8 cellular contexts compared by ENCODE assay signal in genomic region chr19:10580979-10581631, GRCh38. TPM values are rescaled to one million over a fixed set of nuclear protein-coding genes. Genes with fewer than 3 reads are reported as not detected.
A peak's percentile ranks its signal among the peaks of the same experiment; 100 is the strongest.
DNase-seq lines count a peak whose midpoint lies in the region; ATAC-seq lines count a peak whose summit lies in the region.

No MANE protein-coding gene starts in this region.

- DNase-seq in Ammon's horn (ENCODE audit: low spot score): peak; percentile 95
- peak; percentile 85 for DNase-seq in HCEC 1CT
- DNase-seq in NCI-H446 treated with DMSO at 0.1 percent for 48 hours (lab: John Stamatoyannopoulos, UW): peak; percentile 90
- DNase-seq in activated CD4-positive, CD25-positive, alpha-beta regulatory T cell treated with anti-CD3 and anti-CD28 coated beads, Interleukin-2, amount 50 U/mL, for 72 hours: peak; percentile 91
- peak; percentile 86 for DNase-seq in cerebellum (ENCODE audit: low spot score)
- peak; percentile 83 for DNase-seq in left lobe of liver (ENCODE audit: low spot score)
- peak; percentile 83 for DNase-seq in stimulated activated CD4-positive, alpha-beta T cell treated with anti-CD3 and anti-CD28 coated beads, Interleukin-2, amount 100 ng/mL, for 4 hours (ENCODE audit: low read depth)

- peak; percentile 100 for ATAC-seq in left lobe of liver
- no peak for ATAC-seq in HG03457 (IDR thresholded peaks at IDR 0.05; ENCODE audit: unreplicated experiment)

RNA-seq across cellular contexts. Expression of gene AP1M2, which starts 6.0 kb away (rescaled TPM):
- total RNA-seq in cerebellum: 3.0 TPM
- total RNA-seq in left lobe of liver: 1.0 TPM

RNA-seq across cellular contexts. Expression of gene CDKN2D, which starts 12.3 kb away (rescaled TPM):
- total RNA-seq in cerebellum (38.2 TPM), left lobe of liver (1.3 TPM)

RNA-seq across cellular contexts. Expression of gene KRI1, which starts 15.3 kb away (rescaled TPM):
- total RNA-seq in cerebellum: 5.9 TPM
- 10.4 TPM for total RNA-seq in left lobe of liver

RNA-seq across cellular contexts. Expression of gene ATG4D, which starts 37.4 kb away (rescaled TPM):
- total RNA-seq in cerebellum (10.3 TPM), left lobe of liver (11.6 TPM)

RNA-seq across cellular contexts. Expression of gene SLC44A2, which starts 44.2 kb away (rescaled TPM):
- total RNA-seq in cerebellum: 28.6 TPM
- 12.9 TPM for total RNA-seq in left lobe of liver

Comparison
In these comparisons a context has a peak if more than half of its experiments do, and no peak if none do; other contexts are left out.
1. RNA of gene CDKN2D, which starts 12.3 kb away (total RNA-seq): 38.2 TPM in cerebellum (single experiment); 1.3 TPM in left lobe of liver (single experiment); every median in the first group is over 10 times any median in the second.
2. Peak in every context shown above with its lines, with median percentiles within 50 percentile points of each other: DNase-seq.